Comparison of ENCODE assay signal across 27 cellular contexts in genomic region chr7:26046878-26047277, GRCh38.
"Had no signal": no experiment of that assay in that cellular context is flagged by ENCODE, and none has a peak within 500 bp of the region (broad histone marks: within the 10 kb centered on the region; RNA-seq: fewer than 3 reads in every experiment).

No MANE protein-coding gene starts in this region.

- H3K4me1 ChIP-seq: colonic mucosa, esophagus muscularis mucosa, esophagus squamous epithelium, foreskin keratinocyte, gastrocnemius medialis, gastroesophageal sphincter, heart left ventricle, heart right ventricle had no signal

- H3K4me3 ChIP-seq: colonic mucosa, coronary artery, dorsolateral prefrontal cortex, esophagus muscularis mucosa, esophagus squamous epithelium, gastrocnemius medialis, gastroesophageal sphincter, heart left ventricle, heart right ventricle had no signal

- H3K4me3 Mint-ChIP-seq: dendritic cell treated with granulocyte-macrophage colony-stimulating factor and Interleukin-4, amounts not matched to agents 40 ng/mL and 50 ng/mL, for 4 days; effector memory CD8-positive, alpha-beta T cell; endodermal cell had no signal

- H3K27ac ChIP-seq: colonic mucosa, coronary artery, dorsolateral prefrontal cortex, epithelial cell of prostate, esophagus muscularis mucosa, esophagus squamous epithelium, foreskin keratinocyte, gastrocnemius medialis, gastroesophageal sphincter, heart left ventricle, heart right ventricle had no signal

- FAIRE-seq: colon, endometrium, endothelial cell of umbilical vein, frontal cortex had no signal

- H3K36me3 ChIP-seq: colonic mucosa, esophagus muscularis mucosa, esophagus squamous epithelium, gastrocnemius medialis, gastroesophageal sphincter, heart left ventricle, heart right ventricle had no signal

- H3K9me3 Mint-ChIP-seq: dendritic cell treated with granulocyte-macrophage colony-stimulating factor and Interleukin-4, amounts not matched to agents 40 ng/mL and 50 ng/mL, for 4 days; effector memory CD8-positive, alpha-beta T cell had no signal

- H3K27ac Mint-ChIP-seq: dendritic cell treated with granulocyte-macrophage colony-stimulating factor and Interleukin-4, amounts not matched to agents 40 ng/mL and 50 ng/mL, for 4 days; effector memory CD8-positive, alpha-beta T cell; endodermal cell had no signal

- H3K4me1 Mint-ChIP-seq: endodermal cell had no signal

- H3K9me3 ChIP-seq: colonic mucosa, gastrocnemius medialis had no signal

- DNase-seq: colonic mucosa; cortex of kidney; dermis blood vessel endothelial cell; dorsolateral prefrontal cortex; effector CD4-positive, alpha-beta T cell; effector CD8-positive, alpha-beta T cell; effector memory CD4-positive, alpha-beta T cell; effector memory CD8-positive, alpha-beta T cell; endodermal cell; erythroblast; esophagus squamous epithelium; foreskin fibroblast; foreskin keratinocyte; foreskin melanocyte; gastrocnemius medialis; glutamatergic neuron; heart left ventricle; heart right ventricle had no signal
